8 cellular contexts compared by ENCODE assay signal in the genomic region with DNA sequence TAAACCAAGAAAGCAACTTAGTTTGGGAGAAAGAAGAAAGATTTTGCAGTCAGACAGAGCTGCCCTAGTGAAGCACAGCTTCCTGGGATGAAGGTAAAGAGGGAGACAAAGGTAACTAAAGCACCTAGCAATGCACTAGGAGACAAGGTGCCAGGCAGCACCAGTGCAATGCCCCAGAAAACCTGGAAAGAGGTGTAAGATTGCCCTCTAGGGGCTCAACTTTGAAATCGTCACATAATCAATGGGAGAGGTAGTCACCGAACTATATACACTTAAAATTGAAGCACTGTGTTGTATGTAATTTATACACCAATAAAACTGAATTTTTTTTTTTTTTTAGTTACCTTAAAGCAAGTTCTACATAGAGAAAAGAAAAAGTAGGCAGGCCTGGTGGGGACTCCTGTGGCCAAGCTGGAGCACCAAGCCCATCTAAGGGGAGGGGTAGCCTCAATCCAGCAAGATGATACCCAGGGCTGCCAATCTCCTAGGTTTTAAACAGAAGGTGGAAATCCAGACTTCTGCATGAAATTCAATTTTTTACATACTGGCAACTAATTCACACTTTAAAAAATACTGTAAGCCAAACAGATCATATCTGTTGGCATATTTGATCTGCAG. TPM values are rescaled to one million over a fixed set of nuclear protein-coding genes. Genes with fewer than 3 reads are reported as not detected.
DNase-seq lines count a peak whose midpoint lies in the region; ATAC-seq and TF ChIP-seq lines count a peak whose summit lies in the region.

No MANE protein-coding gene starts in this region.

- ATAC-seq in lung (ENCODE audit: insufficient read depth, low FRiP score): peak; percentile 79
- ATAC-seq in gastroesophageal sphincter: no peak

- TF ChIP-seq CTCF in 22Rv1 (IDR thresholded peaks at IDR 0.05) (peak; percentile 72), GM12874 (IDR thresholded peaks at IDR 0.05; ENCODE audit: insufficient read depth, low read depth, low read length) (peak; percentile 32; the same call in 1 of the 2 replicates), brain microvascular endothelial cell (IDR thresholded peaks at IDR 0.05; ENCODE audit: low read depth, low read length, missing control alignments) (peak; percentile 69), lung (IDR thresholded peaks at IDR 0.05; ENCODE audit: control extremely low read depth, extremely low read depth) (no peak), gastroesophageal sphincter (IDR thresholded peaks at IDR 0.05) (no peak)

- peaks cover 22% of the 10 kb centered on the region for H3K36me3 ChIP-seq in brain microvascular endothelial cell (replicated peaks)
- peaks cover 28 to 45% of the 10 kb centered on the region in 2 donors for H3K36me3 ChIP-seq in lung (ENCODE audit: control insufficient read depth in 2 of 2, insufficient read depth in 2 of 2, low read length in 2 of 2)
- H3K36me3 ChIP-seq in gastroesophageal sphincter: peaks cover 0 to 97% of the 10 kb centered on the region in 2 donors

- in situ Hi-C loops in brain microvascular endothelial cell (cut with HindIII; ENCODE audit: low pct_ligation_motif_present, low sequenced_read_pairs): no loop called here

- no peak overlapping the region for H3K4me3 ChIP-seq in brain microvascular endothelial cell (ENCODE audit: low read depth, low read length)
- no peak overlapping the region for H3K4me3 ChIP-seq in lung
- no peak overlapping the region for H3K4me3 ChIP-seq in gastroesophageal sphincter

- H3K9me3 ChIP-seq in lung (ENCODE audit: control insufficient read depth in 2 of 2, insufficient read depth in 1 of 2, low read length in 1 of 2) (no peaks in the 10 kb centered on the region), gastroesophageal sphincter (no peaks in the 10 kb centered on the region)

- no peak for TF ChIP-seq POLR2A in gastroesophageal sphincter (IDR thresholded peaks at IDR 0.05)

- DNase-seq in NCI-H2171 (lab: John Stamatoyannopoulos, UW) (peak; percentile 54), brain microvascular endothelial cell (peak; percentile 13), lung (ENCODE audit: low spot score) (peak; percentile 46), dedifferentiated amniotic fluid mesenchymal stem cell (ENCODE audit: extremely low spot score) (no peak)
- DNase-seq in activated CD4-positive, CD25-positive, alpha-beta regulatory T cell (lab: John Stamatoyannopoulos, UW): no peak

- H3K4me1 ChIP-seq in lung (ENCODE audit: control insufficient read depth in 2 of 2, insufficient read depth in 2 of 2, low read length in 2 of 2): peaks cover 0 to 7% of the 10 kb centered on the region in 2 donors
- H3K4me1 ChIP-seq in gastroesophageal sphincter: no peaks in the 10 kb centered on the region

- H3K27ac ChIP-seq in 22Rv1: peak overlapping the region; percentile 46
- H3K27ac ChIP-seq in brain microvascular endothelial cell: no peak overlapping the region
- no peak overlapping the region for H3K27ac ChIP-seq in lung (ENCODE audit: low read depth in 1 of 2, low read length in 1 of 2)
- H3K27ac ChIP-seq in gastroesophageal sphincter: no peak overlapping the region

- no peak for TF ChIP-seq EP300 in gastroesophageal sphincter (IDR thresholded peaks at IDR 0.05)

- 65 to 75% methylated on average over 2 of the region's 2 CpGs for WGBS in lung, 2 donors
- WGBS in gastroesophageal sphincter (ENCODE audit: low coverage in 1 of 2), 2 donors: 52 to 68% methylated on average over 2 of the region's 2 CpGs

- H3K27me3 ChIP-seq in brain microvascular endothelial cell (replicated peaks) (no peaks in the 10 kb centered on the region), lung (ENCODE audit: control insufficient read depth, insufficient read depth) (no peaks in the 10 kb centered on the region), gastroesophageal sphincter (no peaks in the 10 kb centered on the region)

RNA-seq across cellular contexts. Expression of a gene that starts 48.2 kb away (rescaled TPM):
- total RNA-seq in lung: 10 to 100 TPM; 41.7 to 65.7 TPM
- polyA plus RNA-seq in lung: 10 to 100 TPM; 25.6 to 30.1 TPM
- 10 to 100 TPM; 41.6 to 77.2 (median 43.2) TPM for total RNA-seq in gastroesophageal sphincter

Comparison
In these comparisons a context has a peak if more than half of its experiments do, and no peak if none do; other contexts are left out.
1. CTCF ChIP-seq: peak in 22Rv1 (single experiment), GM12874 (single experiment) and brain microvascular endothelial cell (single experiment); none in lung (single experiment) and gastroesophageal sphincter (0 of 4).
2. DNase-seq: peak in NCI-H2171 (single experiment), brain microvascular endothelial cell (single experiment) and lung (single experiment); none in activated CD4-positive, CD25-positive, alpha-beta regulatory T cell (0 of 4) and dedifferentiated amniotic fluid mesenchymal stem cell (single experiment).